In the genomic region with DNA sequence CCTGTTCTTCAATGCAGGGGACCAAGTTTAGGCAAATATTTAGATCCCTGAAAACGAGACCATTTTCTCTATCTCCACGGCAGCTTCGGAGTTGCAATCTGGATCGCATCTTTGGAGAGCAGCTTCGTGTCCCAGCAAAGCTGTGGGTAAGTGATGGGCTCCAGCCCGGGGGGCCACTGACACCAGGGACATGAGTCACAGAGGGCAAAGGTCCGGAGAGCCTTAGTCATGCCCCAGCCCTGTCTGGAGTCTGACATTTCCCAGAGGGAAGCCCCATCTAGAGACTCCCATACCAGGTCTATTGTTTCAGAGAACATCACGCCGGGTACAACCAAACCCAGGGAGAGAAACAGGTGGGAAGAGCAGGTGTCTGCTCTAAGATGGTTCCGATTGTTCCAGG, we compare ENCODE assay signal across 8 cellular contexts.
DNase-seq lines count a peak whose midpoint lies in the region; ATAC-seq, FAIRE-seq and TF ChIP-seq lines count a peak whose summit lies in the region.

No MANE protein-coding gene starts in this region.

- peaks cover 47% of the 10 kb centered on the region for H3K4me1 Mint-ChIP-seq in activated T-cell treated with anti-CD3 and anti-CD28 coated beads, Interleukin-2, amount 50 U/mL, for 24 hours (ENCODE audit: low read depth)
- peaks cover 41% of the 10 kb centered on the region for H3K4me1 Mint-ChIP-seq in activated T-cell treated with anti-CD3 and anti-CD28 coated beads, Interleukin-2, amount 50 U/mL, for 4 hours (ENCODE audit: low read depth)

- H3K36me3 Mint-ChIP-seq in activated T-cell treated with anti-CD3 and anti-CD28 coated beads, Interleukin-2, amount 50 U/mL, for 24 hours (ENCODE audit: low read depth): peaks cover 93% of the 10 kb centered on the region
- H3K36me3 Mint-ChIP-seq in activated T-cell treated with anti-CD3 and anti-CD28 coated beads, Interleukin-2, amount 50 U/mL, for 4 hours (ENCODE audit: insufficient read depth): peaks cover 43% of the 10 kb centered on the region

- H3K4me1 ChIP-seq in liver (ENCODE audit: control insufficient read depth in 4 of 4, insufficient read depth in 4 of 4, low read length in 3 of 4): peaks cover 7 to 17% (median 16%) of the 10 kb centered on the region in 4 donors

- H3K9ac ChIP-seq in liver (ENCODE audit: low read depth in 1 of 2, low read length in 2 of 2): no peak overlapping the region

- no peak for TF ChIP-seq CTCF in astrocyte of the spinal cord (IDR thresholded peaks at IDR 0.05; ENCODE audit: low read depth, low read length)
- TF ChIP-seq CTCF in liver (IDR thresholded peaks at IDR 0.05; ENCODE audit: low read depth, low read length, missing input control): no peak
- no peak for TF ChIP-seq CTCF in GM10248 (IDR thresholded peaks at IDR 0.05; ENCODE audit: control extremely low read depth, extremely low read depth, low read depth, missing control alignments)

- H3K4me3 Mint-ChIP-seq in activated T-cell treated with anti-CD3 and anti-CD28 coated beads, Interleukin-2, amount 50 U/mL, for 24 hours: no peak overlapping the region
- no peak overlapping the region for H3K4me3 Mint-ChIP-seq in activated T-cell treated with anti-CD3 and anti-CD28 coated beads, Interleukin-2, amount 50 U/mL, for 4 hours

- 72% methylated on average over 10 of the region's 10 CpGs for WGBS in liver

- H3K27ac Mint-ChIP-seq in activated T-cell treated with anti-CD3 and anti-CD28 coated beads, Interleukin-2, amount 50 U/mL, for 24 hours: peak overlapping the region; percentile 76

- peak; percentile 55 for FAIRE-seq in urothelium cell line (lab: Jason Lieb, UNC)

- peaks cover 0 to 7% (median under 1%) of the 10 kb centered on the region in 4 donors for H3K36me3 ChIP-seq in liver (ENCODE audit: control insufficient read depth in 4 of 4, insufficient read depth in 3 of 4, low read depth in 1 of 4, low read length in 3 of 4)

- no peaks in the 10 kb centered on the region for H3K9me3 ChIP-seq in liver (ENCODE audit: control insufficient read depth in 4 of 4, low read length in 3 of 4)

- H3K27ac ChIP-seq in liver (ENCODE audit: low read depth in 1 of 2, low read length in 2 of 2): peak overlapping the region; percentile 65 to 79

- no peak for TF ChIP-seq RAD21 in liver (IDR thresholded peaks at IDR 0.05)

- H3K27me3 Mint-ChIP-seq in activated T-cell treated with anti-CD3 and anti-CD28 coated beads, Interleukin-2, amount 50 U/mL, for 24 hours: no peaks in the 10 kb centered on the region
- H3K27me3 Mint-ChIP-seq in activated T-cell treated with anti-CD3 and anti-CD28 coated beads, Interleukin-2, amount 50 U/mL, for 4 hours (ENCODE audit: low read depth): no peaks in the 10 kb centered on the region

- no peak for ATAC-seq in activated T-cell treated with anti-CD3 and anti-CD28 coated beads, Interleukin-2, amount 50 U/mL, for 4 hours

- CTCF ChIA-PET in GM10248 (lab: Yijun Ruan, JAX): interaction anchor here (1.0 kb wide), 2 partner anchors 30 to 177 kb away, joined by 3 read pairs; no protein-coding TSS in a partner anchor

- H3K9me3 Mint-ChIP-seq in activated T-cell treated with anti-CD3 and anti-CD28 coated beads, Interleukin-2, amount 50 U/mL, for 24 hours: no peaks in the 10 kb centered on the region
- no peaks in the 10 kb centered on the region for H3K9me3 Mint-ChIP-seq in activated T-cell treated with anti-CD3 and anti-CD28 coated beads, Interleukin-2, amount 50 U/mL, for 4 hours

- H3K27me3 ChIP-seq in liver (ENCODE audit: control insufficient read depth in 4 of 4, insufficient read depth in 4 of 4, low read length in 3 of 4): no peaks in the 10 kb centered on the region

- DNase-seq in activated T-cell treated with anti-CD3 and anti-CD28 coated beads, Interleukin-2, amount 50 U/mL, for 24 hours: no peak
- no peak for DNase-seq in activated T-cell treated with anti-CD3 and anti-CD28 coated beads, Interleukin-2, amount 50 U/mL, for 4 hours
- DNase-seq in astrocyte of the spinal cord (ENCODE audit: low read depth, low spot score) (peak; percentile 85), urothelium cell line (ENCODE audit: low spot score) (peak; percentile 94), GM10248 (ENCODE audit: extremely low spot score) (no peak), NCI-H82 treated with DMSO at 0.1 percent for 48 hours (lab: John Stamatoyannopoulos, UW; ENCODE audit: unreplicated experiment) (no peak), NCI-H2029 (lab: John Stamatoyannopoulos, UW) (no peak)

- in situ Hi-C loops in astrocyte of the spinal cord (cut with HindIII; ENCODE audit: low sequenced_read_pairs): no loop called here

- POLR2A ChIA-PET in GM10248 (lab: Yijun Ruan, JAX): no interaction called here

- no peak overlapping the region for H3K4me3 ChIP-seq in astrocyte of the spinal cord (ENCODE audit: low read depth, low read length)
- no peak overlapping the region for H3K4me3 ChIP-seq in liver (ENCODE audit: low read depth in 1 of 3, low read length in 3 of 3)

TF ChIP-seq in liver, 16 proteins besides CTCF, POLR2A, EP300 and RAD21:
- peak; percentile 32 for TF ChIP-seq NR2F2 (IDR thresholded peaks at IDR 0.05)
- TF ChIP-seq RXRA (IDR thresholded peaks at IDR 0.05): peak; percentile 20 to 43
- peak in 1 of 2 donors; percentile 3 for TF ChIP-seq HNF4A (conservative IDR thresholded peaks at IDR 0.05)
- TF ChIP-seq, protein P1, sequence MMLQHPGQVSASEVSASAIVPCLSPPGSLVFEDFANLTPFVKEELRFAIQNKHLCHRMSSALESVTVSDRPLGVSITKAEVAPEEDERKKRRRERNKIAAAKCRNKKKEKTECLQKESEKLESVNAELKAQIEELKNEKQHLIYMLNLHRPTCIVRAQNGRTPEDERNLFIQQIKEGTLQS (IDR thresholded peaks at IDR 0.05): peak; percentile 16
- TF ChIP-seq SP1 (IDR thresholded peaks at IDR 0.05): no peak
- peak in 1 of 2 donors; percentile 48 for TF ChIP-seq JUND (IDR thresholded peaks at IDR 0.05)
- TF ChIP-seq YY1 (IDR thresholded peaks at IDR 0.05): no peak
- TF ChIP-seq FOXA1 (IDR thresholded peaks at IDR 0.05): no peak
- TF ChIP-seq EGR1 (IDR thresholded peaks at IDR 0.05; ENCODE audit: low read depth in 2 of 2): no peak
- TF ChIP-seq, protein P2, sequence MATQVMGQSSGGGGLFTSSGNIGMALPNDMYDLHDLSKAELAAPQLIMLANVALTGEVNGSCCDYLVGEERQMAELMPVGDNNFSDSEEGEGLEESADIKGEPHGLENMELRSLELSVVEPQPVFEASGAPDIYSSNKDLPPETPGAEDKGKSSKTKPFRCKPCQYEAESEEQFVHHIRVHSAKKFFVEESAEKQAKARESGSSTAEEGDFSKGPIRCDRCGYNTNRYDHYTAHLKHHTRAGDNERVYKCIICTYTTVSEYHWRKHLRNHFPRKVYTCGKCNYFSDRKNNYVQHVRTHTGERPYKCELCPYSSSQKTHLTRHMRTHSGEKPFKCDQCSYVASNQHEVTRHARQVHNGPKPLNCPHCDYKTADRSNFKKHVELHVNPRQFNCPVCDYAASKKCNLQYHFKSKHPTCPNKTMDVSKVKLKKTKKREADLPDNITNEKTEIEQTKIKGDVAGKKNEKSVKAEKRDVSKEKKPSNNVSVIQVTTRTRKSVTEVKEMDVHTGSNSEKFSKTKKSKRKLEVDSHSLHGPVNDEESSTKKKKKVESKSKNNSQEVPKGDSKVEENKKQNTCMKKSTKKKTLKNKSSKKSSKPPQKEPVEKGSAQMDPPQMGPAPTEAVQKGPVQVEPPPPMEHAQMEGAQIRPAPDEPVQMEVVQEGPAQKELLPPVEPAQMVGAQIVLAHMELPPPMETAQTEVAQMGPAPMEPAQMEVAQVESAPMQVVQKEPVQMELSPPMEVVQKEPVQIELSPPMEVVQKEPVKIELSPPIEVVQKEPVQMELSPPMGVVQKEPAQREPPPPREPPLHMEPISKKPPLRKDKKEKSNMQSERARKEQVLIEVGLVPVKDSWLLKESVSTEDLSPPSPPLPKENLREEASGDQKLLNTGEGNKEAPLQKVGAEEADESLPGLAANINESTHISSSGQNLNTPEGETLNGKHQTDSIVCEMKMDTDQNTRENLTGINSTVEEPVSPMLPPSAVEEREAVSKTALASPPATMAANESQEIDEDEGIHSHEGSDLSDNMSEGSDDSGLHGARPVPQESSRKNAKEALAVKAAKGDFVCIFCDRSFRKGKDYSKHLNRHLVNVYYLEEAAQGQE (IDR thresholded peaks at IDR 0.05): no peak

Comparison
In these comparisons a context has a peak if more than half of its experiments do, and no peak if none do; other contexts are left out.
1. DNase-seq: peak in astrocyte of the spinal cord (single experiment) and urothelium cell line (single experiment); none in activated T-cell treated with anti-CD3 and anti-CD28 coated beads, Interleukin-2, amount 50 U/mL, for 24 hours (single experiment), activated T-cell treated with anti-CD3 and anti-CD28 coated beads, Interleukin-2, amount 50 U/mL, for 4 hours (single experiment), GM10248 (single experiment), NCI-H82 treated with DMSO at 0.1 percent for 48 hours (single experiment) and NCI-H2029 (single experiment).